ENCODE assay signal across 1 cellular context in the genomic region with DNA sequence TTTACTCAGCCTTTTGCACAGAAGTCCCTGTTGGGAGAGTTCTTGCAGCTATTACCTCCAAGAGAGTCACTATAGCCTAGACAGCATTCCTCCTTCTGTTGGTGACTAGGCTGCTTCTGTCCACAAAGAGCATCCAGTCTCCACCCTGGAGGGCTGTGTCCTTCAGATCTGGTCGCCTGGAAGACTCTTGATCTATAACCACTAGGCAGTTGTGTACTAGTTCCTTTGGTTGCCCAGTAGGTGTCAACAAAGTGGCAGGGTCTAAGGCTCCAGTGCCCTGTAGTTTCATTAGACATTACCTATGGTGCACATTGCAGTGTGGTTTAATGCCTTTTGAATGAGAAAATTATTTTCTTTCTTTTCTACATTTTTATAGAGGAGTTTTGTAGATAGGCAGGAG.
TF ChIP-seq lines count a peak whose summit lies in the region.

No MANE protein-coding gene starts in this region.

TF ChIP-seq in H1, 55 proteins besides CTCF, POLR2A, EP300 and RAD21:
- TF ChIP-seq USF2 (IDR thresholded peaks at IDR 0.05; ENCODE audit: low read length) (no peak), CHD7 (IDR thresholded peaks at IDR 0.05; ENCODE audit: insufficient replicate concordance, low read length) (no peak), BRCA1 (IDR thresholded peaks at IDR 0.05; ENCODE audit: low read depth, low read length) (no peak), EZH2 (IDR thresholded peaks at IDR 0.05; ENCODE audit: low read depth, low read length, severe bottlenecking) (no peak), SIX5 (IDR thresholded peaks at IDR 0.05; ENCODE audit: low read depth, low read length) (no peak), NANOG (IDR thresholded peaks at IDR 0.05; ENCODE audit: insufficient read depth, low read depth, low read length, poor library complexity, severe bottlenecking) (no peak), PHF8 (conservative IDR thresholded peaks at IDR 0.05; ENCODE audit: low read depth, low read length) (no peak), RBBP5 (IDR thresholded peaks at IDR 0.05; ENCODE audit: borderline replicate concordance, low read depth, low read length) (no peak), SIRT6 (IDR thresholded peaks at IDR 0.05; ENCODE audit: low read length) (no peak), EGR1 (IDR thresholded peaks at IDR 0.05; ENCODE audit: borderline replicate concordance, low read depth, low read length) (no peak), SUZ12 (IDR thresholded peaks at IDR 0.05; ENCODE audit: low read length) (no peak), JUND (IDR thresholded peaks at IDR 0.05; ENCODE audit: low read length) (no peak), KDM1A (IDR thresholded peaks at IDR 0.05; ENCODE audit: borderline replicate concordance, low read length) (no peak), NRF1 (IDR thresholded peaks at IDR 0.05; ENCODE audit: low read depth, low read length) (no peak), TEAD4 (IDR thresholded peaks at IDR 0.05; ENCODE audit: low read depth, low read length) (no peak), KDM4A (IDR thresholded peaks at IDR 0.05; ENCODE audit: low read depth, low read length, severe bottlenecking) (no peak), ASH2L (IDR thresholded peaks at IDR 0.05; ENCODE audit: low read length) (no peak), RXRA (IDR thresholded peaks at IDR 0.05; ENCODE audit: insufficient read depth, low read depth, low read length) (no peak)
- TF ChIP-seq, protein P1, sequence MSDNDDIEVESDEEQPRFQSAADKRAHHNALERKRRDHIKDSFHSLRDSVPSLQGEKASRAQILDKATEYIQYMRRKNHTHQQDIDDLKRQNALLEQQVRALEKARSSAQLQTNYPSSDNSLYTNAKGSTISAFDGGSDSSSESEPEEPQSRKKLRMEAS (IDR thresholded peaks at IDR 0.05), result no peak
